Comparison of ENCODE assay signal across 9 cellular contexts in the genomic region with DNA sequence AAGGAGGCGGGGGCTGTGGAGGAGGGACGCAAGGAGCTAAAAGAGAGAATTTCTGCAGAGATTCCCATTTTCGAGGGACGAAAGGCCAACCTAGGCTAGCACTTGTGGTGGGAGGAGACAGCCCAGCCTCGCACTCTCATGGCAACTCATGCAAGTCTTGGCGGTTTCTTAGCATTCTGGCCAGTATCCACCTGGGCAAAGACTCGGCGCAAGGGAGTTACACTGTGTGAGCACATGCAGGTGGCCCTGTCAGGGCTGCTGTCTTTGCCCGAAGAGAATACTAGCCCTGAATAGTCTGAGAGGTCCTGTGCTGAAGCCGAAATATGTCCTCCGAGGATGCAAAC. TPM values are rescaled to one million over a fixed set of nuclear protein-coding genes. Genes with fewer than 3 reads are reported as not detected.
DNase-seq lines count a peak whose midpoint lies in the region; ATAC-seq and TF ChIP-seq lines count a peak whose summit lies in the region.
"Had no signal": no experiment of that assay in that cellular context is flagged by ENCODE, and none has a peak within 500 bp of the region (broad histone marks: within the 10 kb centered on the region; RNA-seq: fewer than 3 reads in every experiment).

No MANE protein-coding gene starts in this region.

- no peaks in the 10 kb centered on the region for H3K9me2 ChIP-seq in PC-3 (replicated peaks; ENCODE audit: low read length)

- no peak overlapping the region for H2AFZ ChIP-seq in PC-3 (ENCODE audit: low read length)

- peak overlapping the region; percentile 49 for H3K4me3 ChIP-seq in AG04449 (ENCODE audit: low read depth, low read length)
- peak overlapping the region; percentile 44 for H3K4me3 ChIP-seq in epithelial cell of proximal tubule (ENCODE audit: low read depth, low read length)
- H3K4me3 ChIP-seq in PC-3 (ENCODE audit: low read length), result no peak overlapping the region

- no peak overlapping the region for H3K4me2 ChIP-seq in PC-3 (ENCODE audit: low read length)

- no TSS peak for BruUV-seq in PC-3 (replicated peaks; lab: Mats Ljungman, UMichigan)

- no peak overlapping the region for H3K9ac ChIP-seq in PC-3 (ENCODE audit: low read length)

- H3K27ac ChIP-seq in PC-3 (ENCODE audit: low read length), result no peak overlapping the region

- H3F3A ChIP-seq in PC-3 (ENCODE audit: low read length, unreplicated experiment), result no peaks in the 10 kb centered on the region

- no peaks in the 10 kb centered on the region for H3K4me1 Mint-ChIP-seq in neural crest cell
- no peaks in the 10 kb centered on the region for H3K4me1 Mint-ChIP-seq in activated naive CD4-positive, alpha-beta T cell treated with anti-CD3 and anti-CD28 coated beads for 36 hours (ENCODE audit: low read depth)

- H3K9me3 ChIP-seq in PC-3 (ENCODE audit: low read length), result no peaks in the 10 kb centered on the region

- H3K27me3 ChIP-seq in PC-3 (ENCODE audit: low read length), result peaks cover 9% of the 10 kb centered on the region

- H3K36me3 Mint-ChIP-seq in neural crest cell (ENCODE audit: low read depth), result no peaks in the 10 kb centered on the region
- H3K36me3 Mint-ChIP-seq in activated naive CD4-positive, alpha-beta T cell treated with anti-CD3 and anti-CD28 coated beads for 36 hours (ENCODE audit: low read depth), result no peaks in the 10 kb centered on the region
- H3K36me3 Mint-ChIP-seq: CD4-positive, CD25-positive, alpha-beta regulatory T cell had no signal

- H3K27me3 Mint-ChIP-seq in neural crest cell (ENCODE audit: low read depth), result peaks cover 41% of the 10 kb centered on the region
- H3K27me3 Mint-ChIP-seq in activated naive CD4-positive, alpha-beta T cell treated with anti-CD3 and anti-CD28 coated beads for 36 hours (ENCODE audit: low read depth), result peaks cover 21% of the 10 kb centered on the region

- POLR2A ChIA-PET in AG04449 (lab: Yijun Ruan, JAX), result no interaction called here
- POLR2A ChIA-PET in PC-3 (lab: Charles Lee; ENCODE audit: unreplicated experiment), result no interaction called here

- intact Hi-C loops in PC-3 (cut with micrococcal nuclease), result no loop called here
- intact Hi-C loops in activated naive CD4-positive, alpha-beta T cell treated with anti-CD3 and anti-CD28 coated beads for 36 hours (cut with micrococcal nuclease), result no loop called here

- ATAC-seq in HG03066 (IDR thresholded peaks at IDR 0.05; ENCODE audit: low read depth, unreplicated experiment) (peak; percentile 54), PC-3 (no peak), HG02938 (IDR thresholded peaks at IDR 0.05; ENCODE audit: unreplicated experiment) (no peak)

- no peaks in the 10 kb centered on the region for H4K20me1 ChIP-seq in PC-3 (ENCODE audit: low read length)

- no peak overlapping the region for H3K27ac Mint-ChIP-seq in neural crest cell (ENCODE audit: unreplicated experiment)
- H3K27ac Mint-ChIP-seq in activated naive CD4-positive, alpha-beta T cell treated with anti-CD3 and anti-CD28 coated beads for 36 hours, result no peak overlapping the region
- H3K27ac Mint-ChIP-seq: CD4-positive, CD25-positive, alpha-beta regulatory T cell had no signal

- CTCF ChIA-PET in AG04449 (lab: Yijun Ruan, JAX) (no interaction called here), PC-3 (lab: Charles Lee) (no interaction called here)
- CTCF ChIA-PET in activated naive CD4-positive, alpha-beta T cell treated with anti-CD3 and anti-CD28 coated beads for 36 hours (lab: Charles Lee), result no interaction called here

- no peaks in the 10 kb centered on the region for H3K9me3 Mint-ChIP-seq in neural crest cell
- no peaks in the 10 kb centered on the region for H3K9me3 Mint-ChIP-seq in activated naive CD4-positive, alpha-beta T cell treated with anti-CD3 and anti-CD28 coated beads for 36 hours
- H3K9me3 Mint-ChIP-seq: CD4-positive, CD25-positive, alpha-beta regulatory T cell had no signal

- no peaks in the 10 kb centered on the region for H3K4me1 ChIP-seq in PC-3 (ENCODE audit: insufficient read depth, low read length)

- TF ChIP-seq CTCF in AG04449 (IDR thresholded peaks at IDR 0.05; ENCODE audit: insufficient read depth, low read length, missing control alignments), result no peak
- TF ChIP-seq CTCF in epithelial cell of proximal tubule (conservative IDR thresholded peaks at IDR 0.05; ENCODE audit: low read depth, low read length), result no peak
- no peak for TF ChIP-seq CTCF in neural crest cell (conservative IDR thresholded peaks at IDR 0.05)
- no peak for TF ChIP-seq CTCF in PC-3 (conservative IDR thresholded peaks at IDR 0.05; ENCODE audit: low read depth, low read length)

- H3K79me2 ChIP-seq in PC-3 (ENCODE audit: low read length), result no peaks in the 10 kb centered on the region

- DNase-seq in AG04449 (ENCODE audit: low read depth, low spot score), result no peak
- no peak for DNase-seq in epithelial cell of proximal tubule (ENCODE audit: low read depth)
- no peak for DNase-seq in neural crest cell (ENCODE audit: low read depth, low spot score)
- no peak for DNase-seq in PC-3
- DNase-seq in activated gamma-delta T cell (lab: John Stamatoyannopoulos, UW), result no peak
- no peak for DNase-seq in activated naive CD4-positive, alpha-beta T cell treated with anti-CD3 and anti-CD28 coated beads for 36 hours
- DNase-seq: CD4-positive, CD25-positive, alpha-beta regulatory T cell had no signal

- no peaks in the 10 kb centered on the region for H3K36me3 ChIP-seq in PC-3 (ENCODE audit: low read depth, low read length)

- peak overlapping the region; percentile 34 for H3K4me3 Mint-ChIP-seq in neural crest cell
- H3K4me3 Mint-ChIP-seq in activated naive CD4-positive, alpha-beta T cell treated with anti-CD3 and anti-CD28 coated beads for 36 hours, result no peak overlapping the region
- H3K4me3 Mint-ChIP-seq: CD4-positive, CD25-positive, alpha-beta regulatory T cell had no signal

RNA-seq across cellular contexts. Expression of a gene that starts 15.5 kb away (rescaled TPM):
- 0.07 and 0.17 TPM in 2 replicates for total RNA-seq in epithelial cell of proximal tubule
- total RNA-seq in neural crest cell, result 0.23 and 0.34 TPM in 2 replicates
- total RNA-seq in PC-3 (2014; rRNA removed), result not detected in 2 replicates
- under 1 TPM; 0.07 to 0.10 TPM for total RNA-seq in activated naive CD4-positive, alpha-beta T cell treated with anti-CD3 and anti-CD28 coated beads for 36 hours
